8 cellular contexts compared by ENCODE assay signal in the genomic region with DNA sequence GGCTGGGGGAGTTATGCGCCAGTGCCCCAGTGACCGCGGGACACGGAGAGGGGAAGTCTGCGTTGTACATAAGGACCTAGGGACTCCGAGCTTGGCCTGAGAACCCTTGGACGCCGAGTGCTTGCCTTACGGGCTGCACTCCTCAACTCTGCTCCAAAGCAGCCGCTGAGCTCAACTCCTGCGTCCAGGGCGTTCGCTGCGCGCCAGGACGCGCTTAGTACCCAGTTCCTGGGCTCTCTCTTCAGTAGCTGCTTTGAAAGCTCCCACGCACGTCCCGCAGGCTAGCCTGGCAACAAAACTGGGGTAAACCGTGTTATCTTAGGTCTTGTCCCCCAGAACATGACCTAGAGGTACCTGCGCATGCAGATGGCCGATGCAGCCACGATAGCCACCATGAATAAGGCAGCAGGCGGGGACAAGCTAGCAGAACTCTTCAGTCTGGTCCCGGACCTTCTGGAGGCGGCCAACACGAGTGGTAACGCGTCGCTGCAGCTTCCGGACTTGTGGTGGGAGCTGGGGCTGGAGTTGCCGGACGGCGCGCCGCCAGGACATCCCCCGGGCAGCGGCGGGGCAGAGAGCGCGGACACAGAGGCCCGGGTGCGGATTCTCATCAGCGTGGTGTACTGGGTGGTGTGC. TPM values are rescaled to one million over a fixed set of nuclear protein-coding genes. Genes with fewer than 3 reads are reported as not detected.
DNase-seq lines count a peak whose midpoint lies in the region; ATAC-seq and TF ChIP-seq lines count a peak whose summit lies in the region.

A gene with protein sequence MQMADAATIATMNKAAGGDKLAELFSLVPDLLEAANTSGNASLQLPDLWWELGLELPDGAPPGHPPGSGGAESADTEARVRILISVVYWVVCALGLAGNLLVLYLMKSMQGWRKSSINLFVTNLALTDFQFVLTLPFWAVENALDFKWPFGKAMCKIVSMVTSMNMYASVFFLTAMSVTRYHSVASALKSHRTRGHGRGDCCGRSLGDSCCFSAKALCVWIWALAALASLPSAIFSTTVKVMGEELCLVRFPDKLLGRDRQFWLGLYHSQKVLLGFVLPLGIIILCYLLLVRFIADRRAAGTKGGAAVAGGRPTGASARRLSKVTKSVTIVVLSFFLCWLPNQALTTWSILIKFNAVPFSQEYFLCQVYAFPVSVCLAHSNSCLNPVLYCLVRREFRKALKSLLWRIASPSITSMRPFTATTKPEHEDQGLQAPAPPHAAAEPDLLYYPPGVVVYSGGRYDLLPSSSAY (plus strand): TSS at position 6 of the 636 bp plus-strand sequence. CDS start 355 bp downstream, at position 361.

- no peak for DNase-seq in GM06990 (ENCODE audit: extremely low read depth, insufficient read length)
- peak in 1 of 2 donors; percentile 19 for DNase-seq in heart right ventricle
- peak; percentile 76 for DNase-seq in posterior vena cava (ENCODE audit: low spot score)
- DNase-seq in stimulated activated CD4-positive, alpha-beta T cell treated with anti-CD3 and anti-CD28 coated beads, Interleukin-4, amount 100 ng/mL, for 1 hour: no peak
- no peak for DNase-seq in cerebellar nuclear complex (lab: John Stamatoyannopoulos, UW)
- DNase-seq in amygdala (lab: John Stamatoyannopoulos, UW): no peak

- no peaks in the 10 kb centered on the region for H3K36me3 ChIP-seq in GM06990 (ENCODE audit: control insufficient read depth, insufficient read depth, low read length)
- H3K36me3 ChIP-seq in heart right ventricle: no peaks in the 10 kb centered on the region

- TF ChIP-seq CTCF in GM06990 (IDR thresholded peaks at IDR 0.05; ENCODE audit: insufficient read depth, low read length, poor library complexity, severe bottlenecking) (no peak), heart right ventricle (IDR thresholded peaks at IDR 0.05) (no peak)

- intact Hi-C loops in heart right ventricle (cut with DNase I): loop anchor here in 4 of 10 donors (10.0 kb wide), 2 partner anchors 472 to 502 kb away; no protein-coding TSS in a partner anchor
- intact Hi-C loops in posterior vena cava (cut with DNase I): no loop called here

- H3K27me3 ChIP-seq in GM06990 (replicated peaks; ENCODE audit: control insufficient read depth, insufficient read depth, low read length): no peaks in the 10 kb centered on the region
- H3K27me3 ChIP-seq in heart right ventricle: peaks cover 0 to 72% (median 64%) of the 10 kb centered on the region in 7 donors

- peaks cover 0 to 19% (median 15%) of the 10 kb centered on the region in 9 donors for H3K4me1 ChIP-seq in heart right ventricle

- no peak within 1 kb of the TSS for H3K27ac ChIP-seq in heart right ventricle

- H3K9me3 ChIP-seq in heart right ventricle: no peaks in the 10 kb centered on the region

- peak within 1 kb of the TSS; percentile 43 for H3K4me3 ChIP-seq in GM06990 (replicated peaks; ENCODE audit: low read depth, low read length)
- H3K4me3 ChIP-seq in heart right ventricle: peak within 1 kb of the TSS; percentile 5 to 54 (median 42)

- ATAC-seq in SK-N-SH treated with all-trans-retinoic acid at 6 μM for 48 hours (peak; percentile 65), heart right ventricle (peak in 7 of 8 donors; percentile 16 to 65 (median 53)), GM19455 (IDR thresholded peaks at IDR 0.05; ENCODE audit: unreplicated experiment) (no peak)

- 4 to 6% methylated on average over 45 of the region's 45 CpGs for WGBS in heart right ventricle, 2 donors

TF ChIP-seq in SK-N-SH treated with all-trans-retinoic acid at 6 μM for 48 hours, 23 proteins besides CTCF, POLR2A, EP300 and RAD21:
- no peak for TF ChIP-seq GLIS3 (CRISPR knock-in tag; IDR thresholded peaks at IDR 0.05)
- no peak for TF ChIP-seq CSRNP3 (CRISPR knock-in tag; IDR thresholded peaks at IDR 0.05)
- TF ChIP-seq, protein P1, sequence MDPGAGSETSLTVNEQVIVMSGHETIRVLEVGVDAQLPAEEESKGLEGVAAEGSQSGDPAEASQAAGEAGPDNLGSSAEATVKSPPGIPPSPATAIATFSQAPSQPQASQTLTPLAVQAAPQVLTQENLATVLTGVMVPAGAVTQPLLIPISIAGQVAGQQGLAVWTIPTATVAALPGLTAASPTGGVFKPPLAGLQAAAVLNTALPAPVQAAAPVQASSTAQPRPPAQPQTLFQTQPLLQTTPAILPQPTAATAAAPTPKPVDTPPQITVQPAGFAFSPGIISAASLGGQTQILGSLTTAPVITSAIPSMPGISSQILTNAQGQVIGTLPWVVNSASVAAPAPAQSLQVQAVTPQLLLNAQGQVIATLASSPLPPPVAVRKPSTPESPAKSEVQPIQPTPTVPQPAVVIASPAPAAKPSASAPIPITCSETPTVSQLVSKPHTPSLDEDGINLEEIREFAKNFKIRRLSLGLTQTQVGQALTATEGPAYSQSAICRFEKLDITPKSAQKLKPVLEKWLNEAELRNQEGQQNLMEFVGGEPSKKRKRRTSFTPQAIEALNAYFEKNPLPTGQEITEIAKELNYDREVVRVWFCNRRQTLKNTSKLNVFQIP (CRISPR knock-in tag; IDR thresholded peaks at IDR 0.05; ENCODE audit: borderline replicate concordance, low read depth): no peak
- TF ChIP-seq PPARA (CRISPR knock-in tag; IDR thresholded peaks at IDR 0.05; ENCODE audit: borderline replicate concordance): no peak
- no peak for TF ChIP-seq SNAI2 (CRISPR knock-in tag; IDR thresholded peaks at IDR 0.05)
- no peak for TF ChIP-seq BACH2 (CRISPR knock-in tag; IDR thresholded peaks at IDR 0.05; ENCODE audit: borderline replicate concordance)
- TF ChIP-seq ZFP3 (CRISPR knock-in tag; IDR thresholded peaks at IDR 0.05): no peak
- no peak for TF ChIP-seq ZNF70 (CRISPR knock-in tag; IDR thresholded peaks at IDR 0.05)
- TF ChIP-seq ZNF8 (CRISPR knock-in tag; IDR thresholded peaks at IDR 0.05): no peak
- no peak for TF ChIP-seq ARNTL (CRISPR knock-in tag; IDR thresholded peaks at IDR 0.05; ENCODE audit: borderline replicate concordance, low read depth)
- no peak for TF ChIP-seq CSDC2 (CRISPR knock-in tag; IDR thresholded peaks at IDR 0.05)
- TF ChIP-seq ISL1 (CRISPR knock-in tag; IDR thresholded peaks at IDR 0.05): no peak
- TF ChIP-seq, protein P2, sequence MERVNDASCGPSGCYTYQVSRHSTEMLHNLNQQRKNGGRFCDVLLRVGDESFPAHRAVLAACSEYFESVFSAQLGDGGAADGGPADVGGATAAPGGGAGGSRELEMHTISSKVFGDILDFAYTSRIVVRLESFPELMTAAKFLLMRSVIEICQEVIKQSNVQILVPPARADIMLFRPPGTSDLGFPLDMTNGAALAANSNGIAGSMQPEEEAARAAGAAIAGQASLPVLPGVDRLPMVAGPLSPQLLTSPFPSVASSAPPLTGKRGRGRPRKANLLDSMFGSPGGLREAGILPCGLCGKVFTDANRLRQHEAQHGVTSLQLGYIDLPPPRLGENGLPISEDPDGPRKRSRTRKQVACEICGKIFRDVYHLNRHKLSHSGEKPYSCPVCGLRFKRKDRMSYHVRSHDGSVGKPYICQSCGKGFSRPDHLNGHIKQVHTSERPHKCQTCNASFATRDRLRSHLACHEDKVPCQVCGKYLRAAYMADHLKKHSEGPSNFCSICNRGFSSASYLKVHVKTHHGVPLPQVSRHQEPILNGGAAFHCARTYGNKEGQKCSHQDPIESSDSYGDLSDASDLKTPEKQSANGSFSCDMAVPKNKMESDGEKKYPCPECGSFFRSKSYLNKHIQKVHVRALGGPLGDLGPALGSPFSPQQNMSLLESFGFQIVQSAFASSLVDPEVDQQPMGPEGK (CRISPR knock-in tag; IDR thresholded peaks at IDR 0.05; ENCODE audit: borderline replicate concordance): no peak
- no peak for TF ChIP-seq OSR1 (CRISPR knock-in tag; IDR thresholded peaks at IDR 0.05)
- no peak for TF ChIP-seq ESRRG (CRISPR knock-in tag; IDR thresholded peaks at IDR 0.05)

RNA-seq across cellular contexts. Expression of the gene that starts here (rescaled TPM):
- total RNA-seq in heart right ventricle (not detected), posterior vena cava (not detected)
- under 1 TPM in 1 of 2 donors, not detected in 1; 0.01 TPM for polyA plus RNA-seq in heart right ventricle

Comparison
In these comparisons a context has a peak if more than half of its experiments do, and no peak if none do; other contexts are left out.
1. Peak in ATAC-seq and H3K4me3 ChIP-seq in heart right ventricle; RNA of the gene not detected or under 1 TPM.
2. Peak in DNase-seq in posterior vena cava; RNA of the gene not detected or under 1 TPM.